In genomic region chr13:59531571-59532091, GRCh38 we compare ENCODE assay signal across 1 cellular context.
TF ChIP-seq lines count a peak whose summit lies in the region.

No MANE protein-coding gene starts in this region.

TF ChIP-seq in HEK293, 187 proteins besides CTCF, POLR2A, EP300 and RAD21 (continued from another document):
- 0 out of 2 replicates have a peak, but pooled peaks have one; percentile 23 for TF ChIP-seq PRDM6 (tag by site-specific recombination; IDR thresholded peaks at IDR 0.05)
- TF ChIP-seq ZNF629 (tag by site-specific recombination; IDR thresholded peaks at IDR 0.05): no peak
- peak; percentile 78; the same call in 1 of the 2 replicates for TF ChIP-seq BCL6B (tag by site-specific recombination; IDR thresholded peaks at IDR 0.05)
- no peak for TF ChIP-seq INSM2 (tag by site-specific recombination; IDR thresholded peaks at IDR 0.05)
- no peak for TF ChIP-seq SETDB1 (IDR thresholded peaks at IDR 0.05; ENCODE audit: insufficient read length, low read length)
- no peak for TF ChIP-seq ZNF248 (tag by site-specific recombination; IDR thresholded peaks at IDR 0.05)
- TF ChIP-seq OVOL3 (tag by site-specific recombination; IDR thresholded peaks at IDR 0.05): no peak
- TF ChIP-seq OSR2 (tag by site-specific recombination; IDR thresholded peaks at IDR 0.05): peak; percentile 65
- TF ChIP-seq KLF1 (tag by site-specific recombination; IDR thresholded peaks at IDR 0.05): no peak
